14 cellular contexts compared by ENCODE assay signal in genomic region chr22:30858976-30859713, GRCh38.
"Had no signal": no experiment of that assay in that cellular context is flagged by ENCODE, and none has a peak within 500 bp of the region (broad histone marks: within the 10 kb centered on the region; RNA-seq: fewer than 3 reads in every experiment).

No MANE protein-coding gene starts in this region.

- DNase-seq: activated CD4-positive, alpha-beta T cell treated with anti-CD3 and anti-CD28 coated beads for 48 hours; activated CD8-positive, alpha-beta T cell treated with anti-CD3 and anti-CD28 coated beads, Interleukin-2, amount 10 ng/mL, durations not matched to agents 7 days and 5 days; amygdala; effector memory CD4-positive, alpha-beta T cell; lower lobe of right lung; natural killer cell; nucleus accumbens; psoas muscle; stimulated activated naive CD4-positive, alpha-beta T cell treated with Interleukin-2 at 50 U/mL for 16 hours had no signal

- H3K4me1 ChIP-seq: lower lobe of right lung had no signal

- H3K9me3 ChIP-seq: lower lobe of right lung, psoas muscle had no signal

- H3K4me2 ChIP-seq: hepatocyte had no signal

- H3K4me1 Mint-ChIP-seq: central memory CD8-positive, alpha-beta T cell; natural killer cell had no signal

- H3K4me3 ChIP-seq: hepatocyte, lower lobe of right lung, psoas muscle had no signal

- H3K36me3 Mint-ChIP-seq: natural killer cell had no signal

- H3K4me3 Mint-ChIP-seq: activated CD8-positive, alpha-beta T cell treated with anti-CD3 and anti-CD28 coated beads, Interleukin-2, amount 10 ng/mL, durations not matched to agents 7 days and 5 days; brain; central memory CD8-positive, alpha-beta T cell; natural killer cell; T-helper 1 cell treated with Interleukin-12 subunit alpha and Interleukin-12 subunit beta and Interleukin-4 antibody, amounts not matched to agents 30 μg/mL and 1 μg/mL, for 36 hours had no signal

- H3K27me3 Mint-ChIP-seq: central memory CD8-positive, alpha-beta T cell had no signal

- H3K27me3 ChIP-seq: hepatocyte had no signal

- H3K36me3 ChIP-seq: lower lobe of right lung had no signal

- H3K9me3 Mint-ChIP-seq: central memory CD8-positive, alpha-beta T cell; natural killer cell had no signal

- H3K27ac Mint-ChIP-seq: activated CD8-positive, alpha-beta T cell treated with anti-CD3 and anti-CD28 coated beads, Interleukin-2, amount 10 ng/mL, durations not matched to agents 7 days and 5 days; activated naive CD4-positive, alpha-beta T cell treated with anti-CD3 and anti-CD28 coated beads, Interleukin-2, amount 50 U/mL, for 72 hours; brain; natural killer cell; T-helper 1 cell treated with Interleukin-12 subunit alpha and Interleukin-12 subunit beta and Interleukin-4 antibody, amounts not matched to agents 30 μg/mL and 1 μg/mL, for 36 hours had no signal

- H2AFZ ChIP-seq: hepatocyte had no signal

- H3K27ac ChIP-seq: hepatocyte, lower lobe of right lung, psoas muscle had no signal
